ENCODE assay signal across 8 cellular contexts in genomic region chr12:94640134-94640928, GRCh38. TPM values are rescaled to one million over a fixed set of nuclear protein-coding genes. Genes with fewer than 3 reads are reported as not detected.
DNase-seq lines count a peak whose midpoint lies in the region; ATAC-seq, FAIRE-seq and TF ChIP-seq lines count a peak whose summit lies in the region.

No MANE protein-coding gene starts in this region.

- peaks cover 59% of the 10 kb centered on the region for H3K4me1 Mint-ChIP-seq in CD14-positive monocyte
- peaks cover 34% of the 10 kb centered on the region for H3K4me1 Mint-ChIP-seq in activated T-cell treated with anti-CD3 and anti-CD28 coated beads, Interleukin-2, amount 50 U/mL, for 4 hours (ENCODE audit: low read depth)
- peaks cover 6% of the 10 kb centered on the region for H3K4me1 Mint-ChIP-seq in progenitor cell of endocrine pancreas (ENCODE audit: low read depth)

- ATAC-seq in GM19397 (IDR thresholded peaks at IDR 0.05; ENCODE audit: unreplicated experiment) (peak; percentile 47), HG03432 (IDR thresholded peaks at IDR 0.05; ENCODE audit: unreplicated experiment) (peak; percentile 83)
- ATAC-seq in activated T-cell treated with anti-CD3 and anti-CD28 coated beads, Interleukin-2, amount 50 U/mL, for 4 hours: peak; percentile 63 to 76

- H3K36me3 Mint-ChIP-seq in CD14-positive monocyte (peaks cover 9 to 28% of the 10 kb centered on the region in 2 donors), progenitor cell of endocrine pancreas (ENCODE audit: insufficient read depth) (peaks cover 5% of the 10 kb centered on the region)
- no peaks in the 10 kb centered on the region for H3K36me3 Mint-ChIP-seq in activated T-cell treated with anti-CD3 and anti-CD28 coated beads, Interleukin-2, amount 50 U/mL, for 4 hours (ENCODE audit: insufficient read depth)

- H3K9me3 Mint-ChIP-seq in CD14-positive monocyte (peaks cover 0 to 3% (median 0%) of the 10 kb centered on the region in 7 donors), progenitor cell of endocrine pancreas (ENCODE audit: low read depth) (no peaks in the 10 kb centered on the region)
- H3K9me3 Mint-ChIP-seq in activated T-cell treated with anti-CD3 and anti-CD28 coated beads, Interleukin-2, amount 50 U/mL, for 4 hours: no peaks in the 10 kb centered on the region

- H3K27me3 Mint-ChIP-seq in CD14-positive monocyte (ENCODE audit: low read depth in 3 of 3) (peaks cover 8 to 21% (median 11%) of the 10 kb centered on the region in 3 donors), progenitor cell of endocrine pancreas (no peaks in the 10 kb centered on the region)
- peaks cover 14% of the 10 kb centered on the region for H3K27me3 Mint-ChIP-seq in activated T-cell treated with anti-CD3 and anti-CD28 coated beads, Interleukin-2, amount 50 U/mL, for 4 hours (ENCODE audit: low read depth)

- H3K27ac Mint-ChIP-seq in CD14-positive monocyte (peak overlapping the region; percentile 93 to 98 (median 98)), progenitor cell of endocrine pancreas (no peak overlapping the region)

- TF ChIP-seq CTCF in CD14-positive monocyte (IDR thresholded peaks at IDR 0.05) (no peak), progenitor cell of endocrine pancreas (IDR thresholded peaks at IDR 0.05; ENCODE audit: unreplicated experiment) (no peak)

- intact Hi-C loops in CD14-positive monocyte (cut with micrococcal nuclease): loop anchor here (5.0 to 10.0 kb wide), 4 partner anchors 37 to 466 kb away; no protein-coding TSS in a partner anchor

- no peak for FAIRE-seq in HTR-8/SVneo (lab: Jason Lieb, UNC)

- peak overlapping the region in 1 of 2 donors; percentile 63 for H3K4me3 Mint-ChIP-seq in CD14-positive monocyte
- H3K4me3 Mint-ChIP-seq in activated T-cell treated with anti-CD3 and anti-CD28 coated beads, Interleukin-2, amount 50 U/mL, for 4 hours: no peak overlapping the region
- no peak overlapping the region for H3K4me3 Mint-ChIP-seq in progenitor cell of endocrine pancreas (ENCODE audit: low read depth)

- DNase-seq in CD14-positive monocyte (ENCODE audit: low spot score): peak; percentile 86
- DNase-seq in activated T-cell treated with anti-CD3 and anti-CD28 coated beads, Interleukin-2, amount 50 U/mL, for 4 hours: no peak
- peak; percentile 53 for DNase-seq in pons (ENCODE audit: low spot score)
- no peak for DNase-seq in progenitor cell of endocrine pancreas (ENCODE audit: low spot score, unreplicated experiment)
- DNase-seq in NCI-H524 (lab: John Stamatoyannopoulos, UW): no peak
- DNase-seq in HTR-8/SVneo (ENCODE audit: insufficient read length, low spot score): no peak

RNA-seq across cellular contexts. Expression of gene TMCC3, which starts 10.0 kb away (rescaled TPM):
- polyA plus RNA-seq in CD14-positive monocyte: 10 to 100 TPM in 1 of 2 donors, 1 to 10 TPM in 1; 7.1 to 14.7 TPM
- under 1 TPM; 0.10 to 0.21 (median 0.11) TPM for total RNA-seq in activated T-cell treated with anti-CD3 and anti-CD28 coated beads, Interleukin-2, amount 50 U/mL, for 4 hours
- 15.9 and 18.7 TPM in 2 replicates for total RNA-seq in progenitor cell of endocrine pancreas

Comparison
In these comparisons a context has a peak if more than half of its experiments do, and no peak if none do; other contexts are left out.
1. DNase-seq: peak in CD14-positive monocyte (single experiment) and pons (single experiment); none in activated T-cell treated with anti-CD3 and anti-CD28 coated beads, Interleukin-2, amount 50 U/mL, for 4 hours (single experiment), progenitor cell of endocrine pancreas (single experiment), NCI-H524 (0 of 2) and HTR-8/SVneo (single experiment).
2. RNA of gene TMCC3, which starts 10.0 kb away (total RNA-seq): 15.9 to 18.7 TPM in progenitor cell of endocrine pancreas; 0.10 to 0.21 TPM in activated T-cell treated with anti-CD3 and anti-CD28 coated beads, Interleukin-2, amount 50 U/mL, for 4 hours; every median in the first group is over 10 times any median in the second.
3. Peak in every context shown above with its lines, with median percentiles within 50 percentile points of each other: ATAC-seq.